Comparison of ENCODE assay signal across 33 cellular contexts in the genomic region with DNA sequence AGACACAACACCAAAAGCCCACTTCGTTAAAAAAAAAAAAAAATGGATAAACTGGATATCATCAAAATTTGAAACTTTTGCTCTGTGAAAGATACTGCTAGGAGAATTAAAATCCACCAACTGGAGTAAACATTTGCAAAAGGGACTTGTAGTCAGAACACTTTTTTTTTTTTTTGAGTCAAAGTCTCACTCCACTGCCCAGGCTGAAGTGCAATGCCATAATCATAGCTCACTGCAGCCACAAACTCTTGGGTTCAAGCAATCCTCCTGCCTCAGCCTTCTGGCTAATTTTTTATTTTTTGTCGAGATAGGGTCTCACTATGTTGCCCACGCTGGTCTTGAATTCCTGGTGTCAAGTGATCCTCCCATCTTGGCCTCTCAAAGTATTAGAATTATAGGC. TPM values are rescaled to one million over a fixed set of nuclear protein-coding genes. Genes with fewer than 3 reads are reported as not detected.
"Had no signal": no experiment of that assay in that cellular context is flagged by ENCODE, and none has a peak within 500 bp of the region (broad histone marks: within the 10 kb centered on the region; RNA-seq: fewer than 3 reads in every experiment).

No MANE protein-coding gene starts in this region.

- H3K9me3 ChIP-seq: colonic mucosa, gastrocnemius medialis, pancreas, prostate gland, sigmoid colon, thoracic aorta, uterus had no signal

- H3K27ac ChIP-seq: colonic mucosa, dorsolateral prefrontal cortex, hepatocyte, pancreas, prostate gland, sigmoid colon, thoracic aorta, uterus, WERI-Rb-1 had no signal

- H3K27me3 ChIP-seq: colonic mucosa, dorsolateral prefrontal cortex, gastrocnemius medialis, hepatocyte, pancreas, sigmoid colon, uterus had no signal

- ATAC-seq: activated CD4-positive, CD25-positive, alpha-beta regulatory T cell treated with anti-CD3 and anti-CD28 coated beads, Interleukin-2, amount 50 U/mL, for 24 hours; activated T-cell treated with anti-CD3 and anti-CD28 coated beads, Interleukin-2, amount 50 U/mL, for 4 hours; gastrocnemius medialis; left cardiac atrium; pancreas had no signal

- H2AFZ ChIP-seq: hepatocyte had no signal

- H3K4me1 Mint-ChIP-seq: mesothelial cell of epicardium had no signal

- DNase-seq: activated CD4-positive, alpha-beta memory T cell treated with anti-CD3 and anti-CD28 coated beads, Interleukin-2, amount 10 ng/mL, durations not matched to agents 7 days and 5 days; activated CD4-positive, alpha-beta T cell treated with anti-CD3 and anti-CD28 coated beads, Interleukin-2, amount 10 ng/mL, durations not matched to agents 7 days and 5 days; activated CD8-positive, alpha-beta memory T cell treated with anti-CD3 and anti-CD28 coated beads, Interleukin-2, amount 50 U/mL, for 48 hours; activated T-cell treated with anti-CD3 and anti-CD28 coated beads, Interleukin-2, amount 50 U/mL, for 4 hours; anterior cingulate cortex; cerebellar nuclear complex; colonic mucosa; dorsolateral prefrontal cortex; effector memory CD4-positive, alpha-beta T cell; erythroblast; gastrocnemius medialis; islet precursor cell; left cardiac atrium; naive B cell; pancreas; sigmoid colon; small intestine; stimulated activated CD4-positive, alpha-beta T cell treated with anti-CD3 and anti-CD28 coated beads, Interleukin-2, amount 100 ng/mL, for 24 hours; T-helper 9 cell; uterus; WERI-Rb-1 had no signal

- H3K27me3 Mint-ChIP-seq: activated CD4-positive, alpha-beta memory T cell treated with anti-CD3 and anti-CD28 coated beads, Interleukin-2, amount 10 ng/mL, durations not matched to agents 7 days and 5 days; activated CD4-positive, alpha-beta T cell treated with anti-CD3 and anti-CD28 coated beads, Interleukin-2, amount 10 ng/mL, durations not matched to agents 7 days and 5 days; activated naive CD8-positive, alpha-beta T cell; naive B cell; stimulated activated naive CD8-positive, alpha-beta T cell treated with anti-CD3 and anti-CD28 coated beads, Interleukin-15, Interleukin-2, amounts not matched to agents 100 ng/mL and 50 ng/mL, for 24 hours; type B pancreatic cell had no signal

- FAIRE-seq: pancreas, small intestine, TTC549 had no signal

- H3K4me1 ChIP-seq: colonic mucosa had no signal

- H3K27ac Mint-ChIP-seq: activated CD4-positive, alpha-beta memory T cell treated with anti-CD3 and anti-CD28 coated beads, Interleukin-2, amount 10 ng/mL, durations not matched to agents 7 days and 5 days; activated T-helper 2 cell treated with anti-CD3 and anti-CD28 coated beads, Interferon-gamma antibody, Interleukin-2, Interleukin-4, amounts not matched to agents 10 μg/mL and 5 μg/mL and 100 μg/mL, durations not matched to agents 14 hours and 24 hours and 36 hours; mesothelial cell of epicardium; T-helper 1 cell treated with Interleukin-12 subunit alpha and Interleukin-12 subunit beta and Interleukin-4 antibody, amounts not matched to agents 30 μg/mL and 1 μg/mL, for 36 hours; type B pancreatic cell had no signal

- H3K4me3 ChIP-seq: colonic mucosa, dorsolateral prefrontal cortex, gastrocnemius medialis, hepatocyte, pancreas, prostate gland, sigmoid colon, thoracic aorta, uterus had no signal

- H3K4me3 Mint-ChIP-seq: activated CD4-positive, alpha-beta memory T cell treated with anti-CD3 and anti-CD28 coated beads, Interleukin-2, amount 10 ng/mL, durations not matched to agents 7 days and 5 days; activated CD4-positive, alpha-beta T cell treated with anti-CD3 and anti-CD28 coated beads, Interleukin-2, amount 10 ng/mL, durations not matched to agents 7 days and 5 days; activated naive CD8-positive, alpha-beta T cell; activated T-cell treated with anti-CD3 and anti-CD28 coated beads, Interleukin-2, amount 50 U/mL, for 4 hours; mesothelial cell of epicardium; stimulated activated naive CD8-positive, alpha-beta T cell treated with anti-CD3 and anti-CD28 coated beads, Interleukin-15, Interleukin-2, amounts not matched to agents 100 ng/mL and 50 ng/mL, for 24 hours; T-helper 1 cell treated with Interleukin-12 subunit alpha and Interleukin-12 subunit beta and Interleukin-4 antibody, amounts not matched to agents 30 μg/mL and 1 μg/mL, for 36 hours; type B pancreatic cell had no signal

- H3K36me3 ChIP-seq: uterus had no signal

- H3K4me2 ChIP-seq: hepatocyte had no signal

- H3K9me3 Mint-ChIP-seq: activated CD4-positive, alpha-beta memory T cell treated with anti-CD3 and anti-CD28 coated beads, Interleukin-2, amount 10 ng/mL, durations not matched to agents 7 days and 5 days; activated CD4-positive, alpha-beta T cell treated with anti-CD3 and anti-CD28 coated beads, Interleukin-2, amount 10 ng/mL, durations not matched to agents 7 days and 5 days; activated T-cell treated with anti-CD3 and anti-CD28 coated beads, Interleukin-2, amount 50 U/mL, for 4 hours; activated T-helper 2 cell treated with anti-CD3 and anti-CD28 coated beads, Interferon-gamma antibody, Interleukin-2, Interleukin-4, amounts not matched to agents 10 μg/mL and 5 μg/mL and 100 μg/mL, durations not matched to agents 14 hours and 24 hours and 36 hours; mesothelial cell of epicardium; naive B cell; stimulated activated naive CD8-positive, alpha-beta T cell treated with anti-CD3 and anti-CD28 coated beads, Interleukin-15, Interleukin-2, amounts not matched to agents 100 ng/mL and 50 ng/mL, for 24 hours; T-helper 1 cell treated with Interleukin-12 subunit alpha and Interleukin-12 subunit beta and Interleukin-4 antibody, amounts not matched to agents 30 μg/mL and 1 μg/mL, for 36 hours; type B pancreatic cell had no signal

RNA-seq across cellular contexts. Expression of a gene that starts 56.8 kb away (rescaled TPM):
- total RNA-seq: activated CD4-positive, alpha-beta memory T cell treated with anti-CD3 and anti-CD28 coated beads, Interleukin-2, amount 10 ng/mL, durations not matched to agents 7 days and 5 days; activated T-cell treated with anti-CD3 and anti-CD28 coated beads, Interleukin-2, amount 50 U/mL, for 4 hours; activated T-helper 2 cell treated with anti-CD3 and anti-CD28 coated beads, Interferon-gamma antibody, Interleukin-2, Interleukin-4, amounts not matched to agents 10 μg/mL and 5 μg/mL and 100 μg/mL, durations not matched to agents 14 hours and 24 hours and 36 hours; colonic mucosa; gastrocnemius medialis; hepatocyte; left cardiac atrium; pancreas; prostate gland; sigmoid colon; subcutaneous adipose tissue; thoracic aorta; uterus had no signal
- polyA plus RNA-seq: hepatocyte had no signal
